In the genomic region with DNA sequence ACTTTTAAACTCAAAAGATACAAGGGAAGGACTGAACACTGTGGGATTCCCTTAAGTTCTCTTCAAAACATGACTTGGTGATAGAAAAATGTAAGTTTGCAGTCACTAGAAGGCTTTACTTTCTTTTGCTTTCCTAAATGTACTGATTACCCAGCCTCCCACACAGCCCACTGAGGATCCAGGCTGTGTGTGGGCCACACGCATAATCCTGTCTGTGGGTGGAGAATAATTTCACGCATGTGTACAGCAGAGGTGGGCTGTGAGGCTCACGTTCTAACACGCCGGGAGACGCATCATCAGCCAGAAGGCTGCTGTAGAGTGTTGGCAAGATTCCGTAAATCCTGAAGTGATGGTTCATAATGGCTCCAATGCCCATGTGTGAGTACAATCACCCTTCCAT, we compare ENCODE assay signal across 24 cellular contexts.
"Had no signal": no experiment of that assay in that cellular context is flagged by ENCODE, and none has a peak within 500 bp of the region (broad histone marks: within the 10 kb centered on the region; RNA-seq: fewer than 3 reads in every experiment).

No MANE protein-coding gene starts in this region.

- ATAC-seq: effector memory CD8-positive, alpha-beta T cell; esophagus mucosa; gastrocnemius medialis; heart right ventricle; left cardiac atrium; left lung; left ventricle myocardium superior; lower lobe of right lung; mucosa of descending colon had no signal

- H3K36me3 ChIP-seq: colonic mucosa, esophagus squamous epithelium, gastrocnemius medialis, heart right ventricle, left lung, lower lobe of right lung had no signal

- H3K27ac ChIP-seq: colonic mucosa, epithelial cell of prostate, esophagus squamous epithelium, gastrocnemius medialis, heart right ventricle, left lung, lower lobe of right lung had no signal

- H3K4me1 ChIP-seq: colonic mucosa, esophagus squamous epithelium, gastrocnemius medialis, heart right ventricle, left lung, lower lobe of right lung had no signal

- DNase-seq: colonic mucosa; cortex of kidney; effector CD8-positive, alpha-beta T cell; effector memory CD8-positive, alpha-beta T cell; endodermal cell; erythroblast; esophagus squamous epithelium; foreskin fibroblast; foreskin melanocyte; gastrocnemius medialis; glutamatergic neuron; heart right ventricle; hippocampal formation; left cardiac atrium; left lung; left ventricle myocardium superior; lower lobe of right lung; mesenchymal stem cell; mucosa of descending colon had no signal

- H3K27me3 ChIP-seq: colonic mucosa, esophagus squamous epithelium, gastrocnemius medialis, heart right ventricle, left lung had no signal

- H3K4me3 ChIP-seq: colonic mucosa, esophagus squamous epithelium, gastrocnemius medialis, heart right ventricle, left lung, lower lobe of right lung, mucosa of descending colon had no signal

- FAIRE-seq: endometrium, islet of Langerhans, keratinocyte had no signal

- H3K9me3 ChIP-seq: colonic mucosa, esophagus squamous epithelium, gastrocnemius medialis, heart right ventricle, left lung, lower lobe of right lung, mucosa of descending colon had no signal
